Comparison of ENCODE assay signal across 30 cellular contexts in genomic region chr18:80040515-80040914, GRCh38.
"Had no signal": no experiment of that assay in that cellular context is flagged by ENCODE, and none has a peak within 500 bp of the region (broad histone marks: within the 10 kb centered on the region; RNA-seq: fewer than 3 reads in every experiment).

No MANE protein-coding gene starts in this region.

- H3K4me3 ChIP-seq: adrenal gland, body of pancreas, esophagus muscularis mucosa, gastrocnemius medialis had no signal

- H3K9me3 ChIP-seq: adrenal gland, body of pancreas, esophagus muscularis mucosa, gastrocnemius medialis had no signal

- H3K4me1 ChIP-seq: foreskin keratinocyte had no signal

- H3K27ac ChIP-seq: adrenal gland, body of pancreas, esophagus muscularis mucosa, foreskin keratinocyte, gastrocnemius medialis, WERI-Rb-1 had no signal

- DNase-seq: activated B cell treated with CpG ODN at 0.5 μM for 24 hours; activated CD4-positive, alpha-beta memory T cell treated with anti-CD3 and anti-CD28 coated beads for 36 hours; activated CD4-positive, alpha-beta T cell treated with anti-CD3 and anti-CD28 coated beads, Interleukin-2, amount 10 ng/mL, durations not matched to agents 24 days and 14 days; activated CD8-positive, alpha-beta memory T cell treated with anti-CD3 and anti-CD28 coated beads, Interleukin-2, amount 10 ng/mL, durations not matched to agents 7 days and 5 days; activated CD8-positive, alpha-beta memory T cell treated with anti-CD3 and anti-CD28 coated beads, Interleukin-2, amount 50 U/mL, for 4 hours; activated CD8-positive, alpha-beta T cell treated with anti-CD3 and anti-CD28 coated beads, Interleukin-2, amount 10 ng/mL, durations not matched to agents 7 days and 5 days; activated effector memory CD4-positive, alpha-beta T cell treated with anti-CD3 and anti-CD28 coated beads, Interleukin-2, amount 50 U/mL, for 16 hours; activated naive CD4-positive, alpha-beta T cell treated with anti-CD3 and anti-CD28 coated beads for 36 hours; activated naive CD8-positive, alpha-beta T cell treated with anti-CD3 and anti-CD28 coated beads for 36 hours; activated naive CD8-positive, alpha-beta T cell treated with anti-CD3 and anti-CD28 coated beads, Interleukin-2, amount 50 U/mL, for 24 hours; activated T-cell treated with anti-CD3 and anti-CD28 coated beads, Interleukin-2, amount 50 U/mL, for 1 hour; activated T-cell treated with anti-CD3 and anti-CD28 coated beads, Interleukin-2, amount 50 U/mL, for 48 hours; adrenal gland; amygdala; aorta; body of pancreas; caudate nucleus; cortex of kidney; dermis blood vessel endothelial cell; effector CD4-positive, alpha-beta T cell; effector memory CD8-positive, alpha-beta T cell; erythroblast; foreskin keratinocyte; gastrocnemius medialis; T-helper 1 cell; T-helper 17 cell; T1000; WERI-Rb-1 had no signal

- H3K27me3 ChIP-seq: adrenal gland, body of pancreas, esophagus muscularis mucosa, foreskin keratinocyte, gastrocnemius medialis had no signal

- FAIRE-seq: colon had no signal

- ATAC-seq: activated CD8-positive, alpha-beta memory T cell treated with anti-CD3 and anti-CD28 coated beads, Interleukin-2, amount 10 ng/mL, durations not matched to agents 7 days and 5 days; activated CD8-positive, alpha-beta T cell treated with anti-CD3 and anti-CD28 coated beads, Interleukin-2, amount 10 ng/mL, durations not matched to agents 7 days and 5 days; activated naive CD8-positive, alpha-beta T cell treated with anti-CD3 and anti-CD28 coated beads, Interleukin-2, amount 50 U/mL, for 24 hours; body of pancreas; effector memory CD8-positive, alpha-beta T cell; foreskin keratinocyte; gastrocnemius medialis; T-helper 17 cell had no signal
